Comparison of ENCODE assay signal across 8 cellular contexts in the genomic region with DNA sequence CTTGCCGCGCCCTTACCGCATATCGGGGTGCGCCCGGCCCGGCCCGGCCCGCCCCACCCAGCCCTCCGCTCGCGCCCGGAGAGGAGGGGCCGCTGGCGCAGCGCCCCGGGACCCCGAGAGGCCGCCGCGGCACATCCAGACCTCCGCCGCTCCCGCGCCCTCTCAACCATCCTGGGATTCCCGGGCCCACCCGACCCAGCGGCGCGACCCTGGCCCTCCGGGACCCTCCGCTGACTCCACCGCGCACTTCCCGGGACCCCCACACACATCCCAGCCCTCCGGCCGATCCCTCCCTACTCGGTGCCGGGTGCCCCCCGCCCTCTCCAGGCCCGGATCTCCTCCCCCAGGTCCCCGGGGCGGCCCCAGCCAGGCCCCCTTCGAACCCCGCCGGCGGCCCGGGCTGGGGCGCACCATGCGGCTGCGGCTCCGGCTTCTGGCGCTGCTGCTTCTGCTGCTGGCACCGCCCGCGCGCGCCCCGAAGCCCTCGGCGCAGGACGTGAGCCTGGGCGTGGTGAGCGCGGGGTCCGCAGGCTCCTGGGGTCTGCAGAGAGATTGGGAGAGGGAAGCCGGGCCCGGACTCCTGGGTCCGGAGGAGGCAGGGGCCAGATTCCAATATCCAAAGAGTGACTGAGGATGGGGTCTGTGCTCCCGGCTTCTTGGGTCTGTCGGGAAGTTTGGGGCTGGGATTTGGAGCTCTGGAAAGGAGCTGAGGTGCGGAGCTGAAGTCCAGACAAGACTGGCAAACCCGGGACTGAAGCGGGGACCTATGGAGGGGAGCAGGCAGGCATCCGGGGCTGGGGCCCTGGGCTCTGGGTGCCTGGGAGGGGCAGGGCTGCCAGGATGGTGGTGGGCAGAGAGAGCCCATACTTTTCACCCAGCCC. TPM values are rescaled to one million over a fixed set of nuclear protein-coding genes. Genes with fewer than 3 reads are reported as not detected.
DNase-seq lines count a peak whose midpoint lies in the region; ATAC-seq and TF ChIP-seq lines count a peak whose summit lies in the region.

Gene MMP25, plus strand, starts transcription at position 56 of the 881 bp plus-strand sequence. Its CDS starts 357 bp downstream, at position 413.

- intact Hi-C loops in uterus (cut with DNase I; ENCODE audit: low total_unique reads), result no loop called here

- H3K27me3 ChIP-seq in brain microvascular endothelial cell (replicated peaks) (peaks cover 11% of the 10 kb centered on the region), uterus (peaks cover 29 to 37% of the 10 kb centered on the region in 2 donors)

- H3K4me3 ChIP-seq in brain microvascular endothelial cell (ENCODE audit: low read depth, low read length) (peak within 1 kb of the TSS; percentile 51), uterus (peak within 1 kb of the TSS; percentile 20 to 35)

- no peak within 1 kb of the TSS for H3K27ac Mint-ChIP-seq in activated naive CD4-positive, alpha-beta T cell treated with anti-CD3 and anti-CD28 coated beads, Interleukin-2, amount 50 U/mL, for 24 hours
- no peak within 1 kb of the TSS for H3K27ac Mint-ChIP-seq in memory B cell

- no peak for TF ChIP-seq POLR2A in uterus (IDR thresholded peaks at IDR 0.05)

- no peaks in the 10 kb centered on the region for H3K9me3 Mint-ChIP-seq in activated naive CD4-positive, alpha-beta T cell treated with anti-CD3 and anti-CD28 coated beads, Interleukin-2, amount 50 U/mL, for 24 hours
- H3K9me3 Mint-ChIP-seq in memory B cell, result no peaks in the 10 kb centered on the region

- no peak for TF ChIP-seq CTCF in brain microvascular endothelial cell (IDR thresholded peaks at IDR 0.05; ENCODE audit: low read depth, low read length, missing control alignments)
- no peak for TF ChIP-seq CTCF in uterus (IDR thresholded peaks at IDR 0.05)

- no peaks in the 10 kb centered on the region for H3K9me3 ChIP-seq in uterus

- H3K36me3 Mint-ChIP-seq in activated naive CD4-positive, alpha-beta T cell treated with anti-CD3 and anti-CD28 coated beads, Interleukin-2, amount 50 U/mL, for 24 hours, result no peaks in the 10 kb centered on the region
- H3K36me3 Mint-ChIP-seq in memory B cell, result no peaks in the 10 kb centered on the region

- H3K4me3 Mint-ChIP-seq in activated naive CD4-positive, alpha-beta T cell treated with anti-CD3 and anti-CD28 coated beads, Interleukin-2, amount 50 U/mL, for 24 hours, result peak within 1 kb of the TSS; percentile 79
- peak within 1 kb of the TSS; percentile 84 for H3K4me3 Mint-ChIP-seq in memory B cell

- no peaks in the 10 kb centered on the region for H3K36me3 ChIP-seq in brain microvascular endothelial cell (replicated peaks)
- H3K36me3 ChIP-seq in uterus, result no peaks in the 10 kb centered on the region

- DNase-seq in activated naive CD4-positive, alpha-beta T cell treated with Interleukin-2 at 50 U/mL for 16 hours, result no peak
- DNase-seq in brain microvascular endothelial cell (no peak), memory B cell (ENCODE audit: low spot score in 2 of 2) (no peak), uterus (no peak), NCI-H2227 treated with DMSO at 0.1 percent for 48 hours (lab: John Stamatoyannopoulos, UW) (no peak), NCI-H1105 treated with DMSO at 0.1 percent for 48 hours (lab: John Stamatoyannopoulos, UW) (no peak)

- peaks cover 19% of the 10 kb centered on the region for H3K27me3 Mint-ChIP-seq in activated naive CD4-positive, alpha-beta T cell treated with anti-CD3 and anti-CD28 coated beads, Interleukin-2, amount 50 U/mL, for 24 hours
- H3K27me3 Mint-ChIP-seq in memory B cell, result peaks cover 18% of the 10 kb centered on the region

- peaks cover 0 to 16% of the 10 kb centered on the region in 2 donors for H3K4me1 ChIP-seq in uterus

- ATAC-seq in memory B cell (ENCODE audit: low read depth) (peak; percentile 51), HG03095 (IDR thresholded peaks at IDR 0.05; ENCODE audit: unreplicated experiment) (no peak)

- H3K27ac ChIP-seq in brain microvascular endothelial cell (no peak within 1 kb of the TSS), uterus (no peak within 1 kb of the TSS)

- peaks cover 11% of the 10 kb centered on the region for H3K4me1 Mint-ChIP-seq in activated naive CD4-positive, alpha-beta T cell treated with anti-CD3 and anti-CD28 coated beads, Interleukin-2, amount 50 U/mL, for 24 hours
- H3K4me1 Mint-ChIP-seq in memory B cell, result peaks cover 3% of the 10 kb centered on the region

- in situ Hi-C loops in brain microvascular endothelial cell (cut with HindIII; ENCODE audit: low pct_ligation_motif_present, low sequenced_read_pairs), result no loop called here

RNA-seq across cellular contexts. Expression of gene MMP25, which starts in this region (rescaled TPM):
- total RNA-seq in uterus, result 1 to 10 TPM in 1 of 4 donors, under 1 TPM in 1, not detected in 2; 0.21 to 1.1 TPM
